ENCODE assay signal across 8 cellular contexts in genomic region chr12:48182659-48183058, GRCh38. TPM values are rescaled to one million over a fixed set of nuclear protein-coding genes. Genes with fewer than 3 reads are reported as not detected.
DNase-seq lines count a peak whose midpoint lies in the region; ATAC-seq, FAIRE-seq and TF ChIP-seq lines count a peak whose summit lies in the region.
"Had no signal": no experiment of that assay in that cellular context is flagged by ENCODE, and none has a peak within 500 bp of the region (broad histone marks: within the 10 kb centered on the region; RNA-seq: fewer than 3 reads in every experiment).

No MANE protein-coding gene starts in this region.

- H3K27me3 Mint-ChIP-seq in activated CD8-positive, alpha-beta T cell treated with anti-CD3 and anti-CD28 coated beads for 36 hours, result peaks cover 28% of the 10 kb centered on the region

- WGBS in stomach, 5 donors, result 7 to 14% (median 11%) methylated on average over 7 of the region's 7 CpGs

- H3K4me1 ChIP-seq in iPS-15b (ENCODE audit: control insufficient read depth, insufficient read depth, low read length) (peaks cover 8% of the 10 kb centered on the region), stomach (peaks cover 12 to 31% (median 24%) of the 10 kb centered on the region in 4 donors)

- CTCF ChIA-PET in activated CD8-positive, alpha-beta T cell treated with anti-CD3 and anti-CD28 coated beads for 36 hours (lab: Charles Lee), result interaction anchor here (0.8 to 1.5 kb wide), 23 partner anchors 9 to 436 kb away, joined by 3 to 18 read pairs (median 3); partner anchors contain the start of genes ASB8 and PFKM

- intact Hi-C loops in activated CD8-positive, alpha-beta T cell treated with anti-CD3 and anti-CD28 coated beads for 36 hours (cut with micrococcal nuclease), result loop anchor here (10.0 kb wide), 1 partner anchor 432 kb away; no protein-coding TSS in a partner anchor
- intact Hi-C loops in stomach (cut with DNase I; ENCODE audit: low total_unique reads), result no loop called here

- H3K27me3 ChIP-seq in iPS-15b (ENCODE audit: control insufficient read depth, insufficient read depth, low read length) (peaks cover 64% of the 10 kb centered on the region), stomach (peaks cover 0 to 85% (median 29%) of the 10 kb centered on the region in 3 donors)

- H3K9me3 ChIP-seq in iPS-15b (ENCODE audit: control insufficient read depth, insufficient read depth, low read length) (no peaks in the 10 kb centered on the region), stomach (no peaks in the 10 kb centered on the region)

- no peak overlapping the region for H3K9ac ChIP-seq in iPS-15b (ENCODE audit: low read depth, low read length)

- ATAC-seq in HG02610 (IDR thresholded peaks at IDR 0.05; ENCODE audit: unreplicated experiment), result peak; percentile 4
- no peak for ATAC-seq in activated CD8-positive, alpha-beta T cell treated with anti-CD3 and anti-CD28 coated beads for 36 hours

- no peaks in the 10 kb centered on the region for H3K36me3 Mint-ChIP-seq in activated CD8-positive, alpha-beta T cell treated with anti-CD3 and anti-CD28 coated beads for 36 hours (ENCODE audit: low read depth)

- TF ChIP-seq POLR2A in stomach (IDR thresholded peaks at IDR 0.05), result no peak
- TF ChIP-seq POLR2A in H54 (IDR thresholded peaks at IDR 0.05; ENCODE audit: low read depth, low read length), result no peak

- H3K4me3 ChIP-seq in iPS-15b (ENCODE audit: low read depth, low read length), result peak overlapping the region; percentile 53
- peak overlapping the region; percentile 53 to 82 (median 62) for H3K4me3 ChIP-seq in stomach

- H3K4me3 Mint-ChIP-seq in activated CD8-positive, alpha-beta T cell treated with anti-CD3 and anti-CD28 coated beads for 36 hours, result peak overlapping the region; percentile 83

- no peak for TF ChIP-seq EP300 in stomach (IDR thresholded peaks at IDR 0.05)

- POLR2A ChIA-PET in activated CD8-positive, alpha-beta T cell treated with anti-CD3 and anti-CD28 coated beads for 36 hours (lab: Charles Lee), result interaction anchor here (0.8 to 1.3 kb wide), 2 partner anchors 8 to 19 kb away, joined by 3 read pairs; no protein-coding TSS in a partner anchor

- H3K9me3 Mint-ChIP-seq in activated CD8-positive, alpha-beta T cell treated with anti-CD3 and anti-CD28 coated beads for 36 hours, result no peaks in the 10 kb centered on the region

- TF ChIP-seq CTCF in activated CD8-positive, alpha-beta T cell treated with anti-CD3 and anti-CD28 coated beads for 36 hours (IDR thresholded peaks at IDR 0.05), result no peak
- TF ChIP-seq CTCF in stomach (IDR thresholded peaks at IDR 0.05), result no peak

- H3K36me3 ChIP-seq in iPS-15b (ENCODE audit: control insufficient read depth, insufficient read depth, low read length) (no peaks in the 10 kb centered on the region), stomach (no peaks in the 10 kb centered on the region)

- no peak for DNase-seq in activated CD8-positive, alpha-beta T cell treated with anti-CD3 and anti-CD28 coated beads for 36 hours
- DNase-seq in stomach (no peak), NCI-H146 (lab: John Stamatoyannopoulos, UW) (no peak), H54 (ENCODE audit: insufficient read length, low spot score) (no peak), MV-4-11 (lab: John Stamatoyannopoulos, UW) (no peak)

- no peak for FAIRE-seq in H54 (lab: Jason Lieb, UNC)

- H3K27ac ChIP-seq in stomach, result peak overlapping the region in 4 of 5 donors; percentile 38 to 65 (median 49)

- no peak overlapping the region for H3K27ac Mint-ChIP-seq in activated CD8-positive, alpha-beta T cell treated with anti-CD3 and anti-CD28 coated beads for 36 hours

- peaks cover 16% of the 10 kb centered on the region for H3K4me1 Mint-ChIP-seq in activated CD8-positive, alpha-beta T cell treated with anti-CD3 and anti-CD28 coated beads for 36 hours (ENCODE audit: low read depth)

RNA-seq across cellular contexts. Expression of gene CCDC184, which starts 0.8 kb away (rescaled TPM):
- total RNA-seq in activated CD8-positive, alpha-beta T cell treated with anti-CD3 and anti-CD28 coated beads for 36 hours, result under 1 TPM; 0.25 to 0.34 TPM
- total RNA-seq in stomach, result under 1 TPM in 3 of 5 donors, not detected in 2; 0.29 to 0.89 (median 0.55) TPM
- polyA plus RNA-seq in stomach, result 1 to 10 TPM; 1.1 to 4.7 (median 1.3) TPM

RNA-seq across cellular contexts. Expression of gene OR10AD1, which starts 20.4 kb away (rescaled TPM):
- total RNA-seq in activated CD8-positive, alpha-beta T cell treated with anti-CD3 and anti-CD28 coated beads for 36 hours, result not detected
- not detected for total RNA-seq in stomach
- polyA plus RNA-seq in stomach, result not detected
- total RNA-seq: glomerular endothelial cell had no signal

RNA-seq across cellular contexts. Expression of gene ASB8, which starts 25.3 kb away (rescaled TPM):
- 10 to 100 TPM; 20.9 to 27.2 TPM for total RNA-seq in activated CD8-positive, alpha-beta T cell treated with anti-CD3 and anti-CD28 coated beads for 36 hours
- 10 to 100 TPM in 3 of 5 donors, 1 to 10 TPM in 2; 4.3 to 47.2 (median 19.2) TPM for total RNA-seq in stomach
- polyA plus RNA-seq in stomach, result 10 to 100 TPM; 12.1 to 29.8 (median 15.8) TPM
